In the genomic region with DNA sequence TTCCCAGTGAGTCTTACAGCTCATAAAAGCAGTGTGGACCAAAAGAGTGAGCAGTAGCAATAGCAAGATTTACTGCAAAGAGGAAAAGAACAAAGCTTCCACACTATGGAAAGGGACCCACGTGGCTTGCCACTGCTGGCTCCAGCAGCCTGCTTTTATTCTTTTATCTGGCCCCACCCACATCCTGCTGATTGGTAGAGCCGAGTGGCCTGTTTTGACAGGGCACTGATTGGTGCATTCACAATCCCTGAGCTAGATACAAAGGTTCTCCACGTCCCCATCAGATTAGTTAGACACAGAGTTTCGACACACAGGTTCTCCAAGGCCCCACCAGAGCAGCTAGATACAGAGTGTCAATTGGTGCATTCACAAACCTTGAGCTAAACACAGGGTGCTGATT, we compare ENCODE assay signal across 1 cellular context. TPM values are rescaled to one million over a fixed set of nuclear protein-coding genes. Genes with fewer than 3 reads are reported as not detected.
"Had no signal": no experiment of that assay in that cellular context is flagged by ENCODE, and none has a peak within 500 bp of the region (broad histone marks: within the 10 kb centered on the region; RNA-seq: fewer than 3 reads in every experiment).

No MANE protein-coding gene starts in this region.

RNA-seq across cellular contexts. Expression of a gene that starts 12.5 kb away (rescaled TPM):
- polyA plus RNA-seq: neural cell had no signal
